1 cellular context compared by ENCODE assay signal in genomic region chr15:74826372-74826819, GRCh38.
TF ChIP-seq lines count a peak whose summit lies in the region.

A gene with protein sequence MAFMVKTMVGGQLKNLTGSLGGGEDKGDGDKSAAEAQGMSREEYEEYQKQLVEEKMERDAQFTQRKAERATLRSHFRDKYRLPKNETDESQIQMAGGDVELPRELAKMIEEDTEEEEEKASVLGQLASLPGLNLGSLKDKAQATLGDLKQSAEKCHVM (plus strand): TSS chr15:74826627. CDS start chr15:74826704, 77 bp downstream.

TF ChIP-seq in WTC11, 78 proteins besides CTCF, POLR2A, EP300 and RAD21 (continued from another document and continues in another):
- TF ChIP-seq, protein P1, sequence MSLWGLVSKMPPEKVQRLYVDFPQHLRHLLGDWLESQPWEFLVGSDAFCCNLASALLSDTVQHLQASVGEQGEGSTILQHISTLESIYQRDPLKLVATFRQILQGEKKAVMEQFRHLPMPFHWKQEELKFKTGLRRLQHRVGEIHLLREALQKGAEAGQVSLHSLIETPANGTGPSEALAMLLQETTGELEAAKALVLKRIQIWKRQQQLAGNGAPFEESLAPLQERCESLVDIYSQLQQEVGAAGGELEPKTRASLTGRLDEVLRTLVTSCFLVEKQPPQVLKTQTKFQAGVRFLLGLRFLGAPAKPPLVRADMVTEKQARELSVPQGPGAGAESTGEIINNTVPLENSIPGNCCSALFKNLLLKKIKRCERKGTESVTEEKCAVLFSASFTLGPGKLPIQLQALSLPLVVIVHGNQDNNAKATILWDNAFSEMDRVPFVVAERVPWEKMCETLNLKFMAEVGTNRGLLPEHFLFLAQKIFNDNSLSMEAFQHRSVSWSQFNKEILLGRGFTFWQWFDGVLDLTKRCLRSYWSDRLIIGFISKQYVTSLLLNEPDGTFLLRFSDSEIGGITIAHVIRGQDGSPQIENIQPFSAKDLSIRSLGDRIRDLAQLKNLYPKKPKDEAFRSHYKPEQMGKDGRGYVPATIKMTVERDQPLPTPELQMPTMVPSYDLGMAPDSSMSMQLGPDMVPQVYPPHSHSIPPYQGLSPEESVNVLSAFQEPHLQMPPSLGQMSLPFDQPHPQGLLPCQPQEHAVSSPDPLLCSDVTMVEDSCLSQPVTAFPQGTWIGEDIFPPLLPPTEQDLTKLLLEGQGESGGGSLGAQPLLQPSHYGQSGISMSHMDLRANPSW (CRISPR knock-in tag; conservative IDR thresholded peaks at IDR 0.05; ENCODE audit: low read depth) = no peak
- TF ChIP-seq ZNF512 (CRISPR knock-in tag; IDR thresholded peaks at IDR 0.05; ENCODE audit: borderline replicate concordance) (no peak), EMX1 (CRISPR knock-in tag; IDR thresholded peaks at IDR 0.05) (no peak), KAT7 (CRISPR knock-in tag; IDR thresholded peaks at IDR 0.05; ENCODE audit: borderline replicate concordance) (no peak), MYBL2 (CRISPR knock-in tag; IDR thresholded peaks at IDR 0.05) (no peak), NFATC4 (CRISPR knock-in tag; IDR thresholded peaks at IDR 0.05) (no peak), ZBTB21 (CRISPR knock-in tag; IDR thresholded peaks at IDR 0.05; ENCODE audit: borderline replicate concordance) (no peak), CREB1 (CRISPR knock-in tag; IDR thresholded peaks at IDR 0.05) (0 out of 2 replicates have a peak, but pooled peaks have one; percentile 62), ZNF232 (CRISPR knock-in tag; IDR thresholded peaks at IDR 0.05) (no peak), ZSCAN18 (CRISPR knock-in tag; IDR thresholded peaks at IDR 0.05) (no peak), PRRX2 (CRISPR knock-in tag; IDR thresholded peaks at IDR 0.05) (no peak), ZNF423 (CRISPR knock-in tag; IDR thresholded peaks at IDR 0.05) (no peak), FOXP4 (CRISPR knock-in tag; IDR thresholded peaks at IDR 0.05) (0 out of 2 replicates have a peak, but pooled peaks have one; percentile 78), PREB (CRISPR knock-in tag; IDR thresholded peaks at IDR 0.05; ENCODE audit: borderline replicate concordance) (no peak), FOXP1 (CRISPR knock-in tag; IDR thresholded peaks at IDR 0.05; ENCODE audit: borderline replicate concordance) (no peak), SMAD4 (CRISPR knock-in tag; IDR thresholded peaks at IDR 0.05) (no peak), TP53 (CRISPR knock-in tag; IDR thresholded peaks at IDR 0.05) (peak; percentile 64; the same call in 1 of the 2 replicates), OVOL2 (CRISPR knock-in tag; IDR thresholded peaks at IDR 0.05; ENCODE audit: borderline replicate concordance) (no peak), TEAD1 (CRISPR knock-in tag; IDR thresholded peaks at IDR 0.05) (peak; percentile 79; the same call in 1 of the 2 replicates), ZNF219 (CRISPR knock-in tag; IDR thresholded peaks at IDR 0.05; ENCODE audit: borderline replicate concordance) (peak; percentile 82), NFE2L1 (CRISPR knock-in tag; IDR thresholded peaks at IDR 0.05) (no peak), ETV6 (CRISPR knock-in tag; IDR thresholded peaks at IDR 0.05) (no peak), USF2 (CRISPR knock-in tag; IDR thresholded peaks at IDR 0.05) (peak; percentile 83), ZNF317 (CRISPR knock-in tag; IDR thresholded peaks at IDR 0.05; ENCODE audit: borderline replicate concordance, low read depth) (peak; percentile 69; the same call in 1 of the 2 replicates), RORB (CRISPR knock-in tag; IDR thresholded peaks at IDR 0.05) (no peak), JUN (CRISPR knock-in tag; IDR thresholded peaks at IDR 0.05) (peak; percentile 58; the same call in 1 of the 2 replicates), FOXK1 (CRISPR knock-in tag; IDR thresholded peaks at IDR 0.05) (no peak), E2F5 (CRISPR knock-in tag; IDR thresholded peaks at IDR 0.05) (no peak; the same call in 1 of the 2 replicates), ATF1 (CRISPR knock-in tag; IDR thresholded peaks at IDR 0.05) (no peak), TCF7 (CRISPR knock-in tag; IDR thresholded peaks at IDR 0.05; ENCODE audit: low read depth) (0 out of 2 replicates have a peak, but pooled peaks have one; percentile 47), SMAD3 (CRISPR knock-in tag; IDR thresholded peaks at IDR 0.05; ENCODE audit: borderline replicate concordance) (no peak), SP1 (CRISPR knock-in tag; conservative IDR thresholded peaks at IDR 0.05) (no peak), JAZF1 (CRISPR knock-in tag; IDR thresholded peaks at IDR 0.05) (no peak)
- TF ChIP-seq, protein P2, sequence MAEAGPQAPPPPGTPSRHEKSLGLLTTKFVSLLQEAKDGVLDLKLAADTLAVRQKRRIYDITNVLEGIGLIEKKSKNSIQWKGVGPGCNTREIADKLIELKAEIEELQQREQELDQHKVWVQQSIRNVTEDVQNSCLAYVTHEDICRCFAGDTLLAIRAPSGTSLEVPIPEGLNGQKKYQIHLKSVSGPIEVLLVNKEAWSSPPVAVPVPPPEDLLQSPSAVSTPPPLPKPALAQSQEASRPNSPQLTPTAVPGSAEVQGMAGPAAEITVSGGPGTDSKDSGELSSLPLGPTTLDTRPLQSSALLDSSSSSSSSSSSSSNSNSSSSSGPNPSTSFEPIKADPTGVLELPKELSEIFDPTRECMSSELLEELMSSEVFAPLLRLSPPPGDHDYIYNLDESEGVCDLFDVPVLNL (CRISPR knock-in tag; IDR thresholded peaks at IDR 0.05; ENCODE audit: borderline replicate concordance, low read depth) = no peak
- TF ChIP-seq, protein P3, sequence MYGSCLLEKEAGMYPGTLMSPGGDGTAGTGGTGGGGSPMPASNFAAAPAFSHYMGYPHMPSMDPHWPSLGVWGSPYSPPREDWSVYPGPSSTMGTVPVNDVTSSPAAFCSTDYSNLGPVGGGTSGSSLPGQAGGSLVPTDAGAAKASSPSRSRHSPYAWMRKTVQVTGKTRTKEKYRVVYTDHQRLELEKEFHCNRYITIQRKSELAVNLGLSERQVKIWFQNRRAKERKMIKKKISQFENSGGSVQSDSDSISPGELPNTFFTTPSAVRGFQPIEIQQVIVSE (CRISPR knock-in tag; IDR thresholded peaks at IDR 0.05; ENCODE audit: borderline replicate concordance) = no peak
- TF ChIP-seq, protein P4, sequence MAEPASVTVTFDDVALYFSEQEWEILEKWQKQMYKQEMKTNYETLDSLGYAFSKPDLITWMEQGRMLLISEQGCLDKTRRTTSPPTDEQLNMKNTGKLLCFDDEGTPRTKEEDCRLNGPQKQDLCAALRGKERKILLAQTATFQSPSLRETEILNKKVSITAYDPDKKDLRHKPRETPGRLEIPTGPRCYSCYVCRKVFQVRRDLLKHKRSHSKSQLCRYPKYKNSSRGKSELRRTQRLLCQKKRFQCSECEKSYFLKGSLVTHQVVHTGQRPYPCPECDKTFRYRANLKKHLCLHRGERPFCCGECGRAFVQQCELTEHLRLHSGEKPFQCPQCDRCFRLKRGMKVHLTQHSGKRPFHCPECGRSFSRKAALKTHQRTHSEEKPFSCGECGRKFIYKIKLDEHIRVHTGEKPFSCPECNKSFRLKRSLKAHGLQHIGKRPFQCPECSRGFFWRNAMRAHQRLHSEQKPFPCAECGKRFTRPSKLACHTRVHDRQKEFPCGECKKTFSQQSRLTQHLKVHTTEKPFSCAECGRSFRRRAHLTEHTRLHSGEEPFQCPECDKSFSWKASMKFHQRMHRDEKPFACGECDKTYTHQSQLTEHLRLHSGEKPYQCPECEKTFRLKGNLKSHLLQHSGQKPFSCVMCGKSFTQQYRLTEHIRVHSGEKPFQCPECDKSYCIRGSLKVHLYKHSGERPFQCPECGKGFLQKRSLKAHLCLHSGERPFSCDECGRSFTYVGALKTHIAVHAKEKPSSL (CRISPR knock-in tag; conservative IDR thresholded peaks at IDR 0.05) = no peak
- TF ChIP-seq, protein P5, sequence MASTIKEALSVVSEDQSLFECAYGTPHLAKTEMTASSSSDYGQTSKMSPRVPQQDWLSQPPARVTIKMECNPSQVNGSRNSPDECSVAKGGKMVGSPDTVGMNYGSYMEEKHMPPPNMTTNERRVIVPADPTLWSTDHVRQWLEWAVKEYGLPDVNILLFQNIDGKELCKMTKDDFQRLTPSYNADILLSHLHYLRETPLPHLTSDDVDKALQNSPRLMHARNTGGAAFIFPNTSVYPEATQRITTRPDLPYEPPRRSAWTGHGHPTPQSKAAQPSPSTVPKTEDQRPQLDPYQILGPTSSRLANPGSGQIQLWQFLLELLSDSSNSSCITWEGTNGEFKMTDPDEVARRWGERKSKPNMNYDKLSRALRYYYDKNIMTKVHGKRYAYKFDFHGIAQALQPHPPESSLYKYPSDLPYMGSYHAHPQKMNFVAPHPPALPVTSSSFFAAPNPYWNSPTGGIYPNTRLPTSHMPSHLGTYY (CRISPR knock-in tag; IDR thresholded peaks at IDR 0.05) = no peak
- TF ChIP-seq, protein P6, sequence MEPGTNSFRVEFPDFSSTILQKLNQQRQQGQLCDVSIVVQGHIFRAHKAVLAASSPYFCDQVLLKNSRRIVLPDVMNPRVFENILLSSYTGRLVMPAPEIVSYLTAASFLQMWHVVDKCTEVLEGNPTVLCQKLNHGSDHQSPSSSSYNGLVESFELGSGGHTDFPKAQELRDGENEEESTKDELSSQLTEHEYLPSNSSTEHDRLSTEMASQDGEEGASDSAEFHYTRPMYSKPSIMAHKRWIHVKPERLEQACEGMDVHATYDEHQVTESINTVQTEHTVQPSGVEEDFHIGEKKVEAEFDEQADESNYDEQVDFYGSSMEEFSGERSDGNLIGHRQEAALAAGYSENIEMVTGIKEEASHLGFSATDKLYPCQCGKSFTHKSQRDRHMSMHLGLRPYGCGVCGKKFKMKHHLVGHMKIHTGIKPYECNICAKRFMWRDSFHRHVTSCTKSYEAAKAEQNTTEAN (CRISPR knock-in tag; IDR thresholded peaks at IDR 0.05) = no peak
